ENCODE assay signal across 2 cellular contexts in the genomic region with DNA sequence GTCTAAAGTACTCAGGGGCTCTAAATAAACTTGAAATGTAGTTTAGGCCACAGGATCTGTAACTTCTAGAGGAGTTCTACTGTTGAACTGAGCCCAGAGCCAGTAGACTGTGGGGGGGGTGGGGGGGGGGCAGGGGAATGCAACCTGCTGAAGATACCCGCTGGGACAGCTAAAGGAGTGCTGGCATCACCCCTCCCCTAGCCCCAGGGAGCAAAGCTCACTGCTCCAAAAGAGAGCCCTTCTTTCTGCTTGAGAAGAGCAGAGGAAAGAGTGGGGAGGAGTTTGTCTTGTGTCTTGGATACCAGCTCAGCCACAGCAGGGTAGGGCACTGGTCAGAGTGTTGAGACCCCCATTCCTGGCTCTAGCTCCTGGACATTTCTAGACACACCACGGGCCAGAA.
TF ChIP-seq lines count a peak whose summit lies in the region.

No MANE protein-coding gene starts in this region.

TF ChIP-seq in GM23338, 12 proteins besides CTCF, POLR2A, EP300 and RAD21 (continues in another document):
- TF ChIP-seq JUNB (IDR thresholded peaks at IDR 0.05; ENCODE audit: unreplicated experiment) (no peak), STAT1 (IDR thresholded peaks at IDR 0.05; ENCODE audit: unreplicated experiment) (no peak), CREB1 (CRISPR knock-in tag; IDR thresholded peaks at IDR 0.05; ENCODE audit: low read depth) (no peak), ZNF114 (CRISPR knock-in tag; IDR thresholded peaks at IDR 0.05) (no peak), NANOG (IDR thresholded peaks at IDR 0.05; ENCODE audit: borderline replicate concordance) (no peak), EZH2phosphoT487 (IDR thresholded peaks at IDR 0.05; ENCODE audit: unreplicated experiment) (no peak), POLR2AphosphoS5 (IDR thresholded peaks at IDR 0.05; ENCODE audit: low read depth) (no peak), ZNF331 (CRISPR knock-in tag; IDR thresholded peaks at IDR 0.05; ENCODE audit: low read depth) (no peak), EZH2 (IDR thresholded peaks at IDR 0.05; ENCODE audit: low read depth, unreplicated experiment) (no peak)
- TF ChIP-seq, protein P1, sequence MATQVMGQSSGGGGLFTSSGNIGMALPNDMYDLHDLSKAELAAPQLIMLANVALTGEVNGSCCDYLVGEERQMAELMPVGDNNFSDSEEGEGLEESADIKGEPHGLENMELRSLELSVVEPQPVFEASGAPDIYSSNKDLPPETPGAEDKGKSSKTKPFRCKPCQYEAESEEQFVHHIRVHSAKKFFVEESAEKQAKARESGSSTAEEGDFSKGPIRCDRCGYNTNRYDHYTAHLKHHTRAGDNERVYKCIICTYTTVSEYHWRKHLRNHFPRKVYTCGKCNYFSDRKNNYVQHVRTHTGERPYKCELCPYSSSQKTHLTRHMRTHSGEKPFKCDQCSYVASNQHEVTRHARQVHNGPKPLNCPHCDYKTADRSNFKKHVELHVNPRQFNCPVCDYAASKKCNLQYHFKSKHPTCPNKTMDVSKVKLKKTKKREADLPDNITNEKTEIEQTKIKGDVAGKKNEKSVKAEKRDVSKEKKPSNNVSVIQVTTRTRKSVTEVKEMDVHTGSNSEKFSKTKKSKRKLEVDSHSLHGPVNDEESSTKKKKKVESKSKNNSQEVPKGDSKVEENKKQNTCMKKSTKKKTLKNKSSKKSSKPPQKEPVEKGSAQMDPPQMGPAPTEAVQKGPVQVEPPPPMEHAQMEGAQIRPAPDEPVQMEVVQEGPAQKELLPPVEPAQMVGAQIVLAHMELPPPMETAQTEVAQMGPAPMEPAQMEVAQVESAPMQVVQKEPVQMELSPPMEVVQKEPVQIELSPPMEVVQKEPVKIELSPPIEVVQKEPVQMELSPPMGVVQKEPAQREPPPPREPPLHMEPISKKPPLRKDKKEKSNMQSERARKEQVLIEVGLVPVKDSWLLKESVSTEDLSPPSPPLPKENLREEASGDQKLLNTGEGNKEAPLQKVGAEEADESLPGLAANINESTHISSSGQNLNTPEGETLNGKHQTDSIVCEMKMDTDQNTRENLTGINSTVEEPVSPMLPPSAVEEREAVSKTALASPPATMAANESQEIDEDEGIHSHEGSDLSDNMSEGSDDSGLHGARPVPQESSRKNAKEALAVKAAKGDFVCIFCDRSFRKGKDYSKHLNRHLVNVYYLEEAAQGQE (IDR thresholded peaks at IDR 0.05; ENCODE audit: unreplicated experiment): no peak
- TF ChIP-seq, protein P2, sequence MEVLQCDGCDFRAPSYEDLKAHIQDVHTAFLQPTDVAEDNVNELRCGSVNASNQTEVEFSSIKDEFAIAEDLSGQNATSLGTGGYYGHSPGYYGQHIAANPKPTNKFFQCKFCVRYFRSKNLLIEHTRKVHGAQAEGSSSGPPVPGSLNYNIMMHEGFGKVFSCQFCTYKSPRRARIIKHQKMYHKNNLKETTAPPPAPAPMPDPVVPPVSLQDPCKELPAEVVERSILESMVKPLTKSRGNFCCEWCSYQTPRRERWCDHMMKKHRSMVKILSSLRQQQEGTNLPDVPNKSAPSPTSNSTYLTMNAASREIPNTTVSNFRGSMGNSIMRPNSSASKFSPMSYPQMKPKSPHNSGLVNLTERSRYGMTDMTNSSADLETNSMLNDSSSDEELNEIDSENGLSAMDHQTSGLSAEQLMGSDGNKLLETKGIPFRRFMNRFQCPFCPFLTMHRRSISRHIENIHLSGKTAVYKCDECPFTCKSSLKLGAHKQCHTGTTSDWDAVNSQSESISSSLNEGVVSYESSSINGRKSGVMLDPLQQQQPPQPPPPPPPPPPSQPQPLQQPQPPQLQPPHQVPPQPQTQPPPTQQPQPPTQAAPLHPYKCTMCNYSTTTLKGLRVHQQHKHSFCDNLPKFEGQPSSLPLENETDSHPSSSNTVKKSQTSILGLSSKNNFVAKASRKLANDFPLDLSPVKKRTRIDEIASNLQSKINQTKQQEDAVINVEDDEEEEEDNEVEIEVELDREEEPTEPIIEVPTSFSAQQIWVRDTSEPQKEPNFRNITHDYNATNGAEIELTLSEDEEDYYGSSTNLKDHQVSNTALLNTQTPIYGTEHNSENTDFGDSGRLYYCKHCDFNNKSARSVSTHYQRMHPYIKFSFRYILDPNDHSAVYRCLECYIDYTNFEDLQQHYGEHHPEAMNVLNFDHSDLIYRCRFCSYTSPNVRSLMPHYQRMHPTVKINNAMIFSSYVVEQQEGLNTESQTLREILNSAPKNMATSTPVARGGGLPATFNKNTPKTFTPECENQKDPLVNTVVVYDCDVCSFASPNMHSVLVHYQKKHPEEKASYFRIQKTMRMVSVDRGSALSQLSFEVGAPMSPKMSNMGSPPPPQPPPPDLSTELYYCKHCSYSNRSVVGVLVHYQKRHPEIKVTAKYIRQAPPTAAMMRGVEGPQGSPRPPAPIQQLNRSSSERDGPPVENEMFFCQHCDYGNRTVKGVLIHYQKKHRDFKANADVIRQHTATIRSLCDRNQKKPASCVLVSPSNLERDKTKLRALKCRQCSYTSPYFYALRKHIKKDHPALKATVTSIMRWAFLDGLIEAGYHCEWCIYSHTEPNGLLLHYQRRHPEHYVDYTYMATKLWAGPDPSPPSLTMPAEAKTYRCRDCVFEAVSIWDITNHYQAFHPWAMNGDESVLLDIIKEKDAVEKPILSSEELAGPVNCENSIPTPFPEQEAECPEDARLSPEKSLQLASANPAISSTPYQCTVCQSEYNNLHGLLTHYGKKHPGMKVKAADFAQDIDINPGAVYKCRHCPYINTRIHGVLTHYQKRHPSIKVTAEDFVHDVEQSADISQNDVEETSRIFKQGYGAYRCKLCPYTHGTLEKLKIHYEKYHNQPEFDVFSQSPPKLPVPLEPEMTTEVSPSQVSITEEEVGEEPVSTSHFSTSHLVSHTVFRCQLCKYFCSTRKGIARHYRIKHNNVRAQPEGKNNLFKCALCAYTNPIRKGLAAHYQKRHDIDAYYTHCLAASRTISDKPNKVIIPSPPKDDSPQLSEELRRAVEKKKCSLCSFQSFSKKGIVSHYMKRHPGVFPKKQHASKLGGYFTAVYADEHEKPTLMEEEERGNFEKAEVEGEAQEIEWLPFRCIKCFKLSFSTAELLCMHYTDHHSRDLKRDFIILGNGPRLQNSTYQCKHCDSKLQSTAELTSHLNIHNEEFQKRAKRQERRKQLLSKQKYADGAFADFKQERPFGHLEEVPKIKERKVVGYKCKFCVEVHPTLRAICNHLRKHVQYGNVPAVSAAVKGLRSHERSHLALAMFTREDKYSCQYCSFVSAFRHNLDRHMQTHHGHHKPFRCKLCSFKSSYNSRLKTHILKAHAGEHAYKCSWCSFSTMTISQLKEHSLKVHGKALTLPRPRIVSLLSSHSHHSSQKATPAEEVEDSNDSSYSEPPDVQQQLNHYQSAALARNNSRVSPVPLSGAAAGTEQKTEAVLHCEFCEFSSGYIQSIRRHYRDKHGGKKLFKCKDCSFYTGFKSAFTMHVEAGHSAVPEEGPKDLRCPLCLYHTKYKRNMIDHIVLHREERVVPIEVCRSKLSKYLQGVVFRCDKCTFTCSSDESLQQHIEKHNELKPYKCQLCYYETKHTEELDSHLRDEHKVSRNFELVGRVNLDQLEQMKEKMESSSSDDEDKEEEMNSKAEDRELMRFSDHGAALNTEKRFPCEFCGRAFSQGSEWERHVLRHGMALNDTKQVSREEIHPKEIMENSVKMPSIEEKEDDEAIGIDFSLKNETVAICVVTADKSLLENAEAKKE (CRISPR knock-in tag; IDR thresholded peaks at IDR 0.05): no peak

TF ChIP-seq in H1, 55 proteins besides CTCF, POLR2A, EP300 and RAD21:
- TF ChIP-seq EGR1 (IDR thresholded peaks at IDR 0.05; ENCODE audit: borderline replicate concordance, low read depth, low read length) (no peak), TAF1 (IDR thresholded peaks at IDR 0.05; ENCODE audit: low read depth, low read length) (no peak), BRCA1 (IDR thresholded peaks at IDR 0.05; ENCODE audit: low read depth, low read length) (no peak), SAP30 (IDR thresholded peaks at IDR 0.05; ENCODE audit: insufficient read depth, insufficient replicate concordance, low read length) (no peak), SIN3A (conservative IDR thresholded peaks at IDR 0.05 in 1 of 2, IDR thresholded peaks at IDR 0.05 in 1 of 2; ENCODE audit: low read depth in 1 of 2, low read length in 2 of 2) (no peak), CEBPB (IDR thresholded peaks at IDR 0.05; ENCODE audit: low read depth, low read length) (no peak), SP2 (IDR thresholded peaks at IDR 0.05; ENCODE audit: low read length) (no peak)
